20 cellular contexts compared by ENCODE assay signal in genomic region chr16:3523281-3523680, GRCh38. TPM values are rescaled to one million over a fixed set of nuclear protein-coding genes. Genes with fewer than 3 reads are reported as not detected.
DNase-seq lines count a peak whose midpoint lies in the region; ATAC-seq and TF ChIP-seq lines count a peak whose summit lies in the region.
"Had no signal": no experiment of that assay in that cellular context is flagged by ENCODE, and none has a peak within 500 bp of the region (broad histone marks: within the 10 kb centered on the region; RNA-seq: fewer than 3 reads in every experiment).

No MANE protein-coding gene starts in this region.

- peaks cover 58% of the 10 kb centered on the region for H3K36me3 Mint-ChIP-seq in activated naive CD4-positive, alpha-beta T cell treated with anti-CD3 and anti-CD28 coated beads, Interleukin-2, amount 10 ng/mL, durations not matched to agents 7 days and 5 days
- H3K36me3 Mint-ChIP-seq in activated naive CD4-positive, alpha-beta T cell treated with anti-CD3 and anti-CD28 coated beads for 36 hours (ENCODE audit: low read depth): peaks cover 23% of the 10 kb centered on the region
- peaks cover 30% of the 10 kb centered on the region for H3K36me3 Mint-ChIP-seq in WTC11
- H3K36me3 Mint-ChIP-seq in activated CD8-positive, alpha-beta T cell treated with anti-CD3 and anti-CD28 coated beads for 36 hours (ENCODE audit: low read depth): peaks cover 7% of the 10 kb centered on the region

- H3K4me1 Mint-ChIP-seq in activated naive CD4-positive, alpha-beta T cell treated with anti-CD3 and anti-CD28 coated beads, Interleukin-2, amount 10 ng/mL, durations not matched to agents 7 days and 5 days: peaks cover 24% of the 10 kb centered on the region
- H3K4me1 Mint-ChIP-seq in activated naive CD4-positive, alpha-beta T cell treated with anti-CD3 and anti-CD28 coated beads for 36 hours (ENCODE audit: low read depth): peaks cover 4% of the 10 kb centered on the region
- peaks cover 2% of the 10 kb centered on the region; the same call in 1 of the 2 replicates for H3K4me1 Mint-ChIP-seq in WTC11
- peaks cover 10% of the 10 kb centered on the region for H3K4me1 Mint-ChIP-seq in activated CD8-positive, alpha-beta T cell treated with anti-CD3 and anti-CD28 coated beads for 36 hours (ENCODE audit: low read depth)

- peaks cover 0 to 12% (median 0%) of the 10 kb centered on the region in 4 donors for H3K4me1 ChIP-seq in right lobe of liver
- H3K4me1 ChIP-seq: Caco-2, HAP-1 had no signal

- TF ChIP-seq POLR2A in right lobe of liver (IDR thresholded peaks at IDR 0.05): no peak

- H3K27ac ChIP-seq in right lobe of liver: peak overlapping the region in 1 of 3 donors; percentile 2
- H3K27ac ChIP-seq: 22Rv1, BLaER1, C4-2B had no signal

- no peak for TF ChIP-seq CTCF in WTC11 (IDR thresholded peaks at IDR 0.05)
- no peak for TF ChIP-seq CTCF in right lobe of liver (IDR thresholded peaks at IDR 0.05)
- no peak for TF ChIP-seq CTCF in activated CD8-positive, alpha-beta T cell treated with anti-CD3 and anti-CD28 coated beads for 36 hours (IDR thresholded peaks at IDR 0.05)

- 24% methylated on average over 3 of the region's 3 CpGs for WGBS in right lobe of liver (ENCODE audit: insufficient coverage, low coverage, low lambda C conversion rate, missing lambda C conversion rate)

- no peak overlapping the region for H3K4me3 Mint-ChIP-seq in activated naive CD4-positive, alpha-beta T cell treated with anti-CD3 and anti-CD28 coated beads, Interleukin-2, amount 10 ng/mL, durations not matched to agents 7 days and 5 days
- H3K4me3 Mint-ChIP-seq in activated naive CD4-positive, alpha-beta T cell treated with anti-CD3 and anti-CD28 coated beads for 36 hours: no peak overlapping the region
- H3K4me3 Mint-ChIP-seq in WTC11: no peak overlapping the region
- H3K4me3 Mint-ChIP-seq in activated CD8-positive, alpha-beta T cell treated with anti-CD3 and anti-CD28 coated beads for 36 hours: no peak overlapping the region
- H3K4me3 Mint-ChIP-seq: B cell; CD4-positive, CD25-positive, alpha-beta regulatory T cell; CD8-positive, alpha-beta T cell; HFFc6 had no signal

- peaks cover 0 to 19% (median 3%) of the 10 kb centered on the region in 4 donors for H3K36me3 ChIP-seq in right lobe of liver
- H3K36me3 ChIP-seq: HAP-1 had no signal

- no peak overlapping the region for H3K4me3 ChIP-seq in right lobe of liver
- H3K4me3 ChIP-seq: BLaER1, HAP-1 had no signal

- no peaks in the 10 kb centered on the region for H3K27me3 Mint-ChIP-seq in activated naive CD4-positive, alpha-beta T cell treated with anti-CD3 and anti-CD28 coated beads, Interleukin-2, amount 10 ng/mL, durations not matched to agents 7 days and 5 days
- no peaks in the 10 kb centered on the region for H3K27me3 Mint-ChIP-seq in activated naive CD4-positive, alpha-beta T cell treated with anti-CD3 and anti-CD28 coated beads for 36 hours (ENCODE audit: low read depth)
- no peaks in the 10 kb centered on the region for H3K27me3 Mint-ChIP-seq in WTC11 (ENCODE audit: low read depth)
- no peaks in the 10 kb centered on the region for H3K27me3 Mint-ChIP-seq in activated CD8-positive, alpha-beta T cell treated with anti-CD3 and anti-CD28 coated beads for 36 hours
- H3K27me3 Mint-ChIP-seq: B cell; CD4-positive, CD25-positive, alpha-beta regulatory T cell had no signal

- H3K9me3 Mint-ChIP-seq in activated naive CD4-positive, alpha-beta T cell treated with anti-CD3 and anti-CD28 coated beads, Interleukin-2, amount 10 ng/mL, durations not matched to agents 7 days and 5 days: no peaks in the 10 kb centered on the region
- H3K9me3 Mint-ChIP-seq in activated naive CD4-positive, alpha-beta T cell treated with anti-CD3 and anti-CD28 coated beads for 36 hours: no peaks in the 10 kb centered on the region
- H3K9me3 Mint-ChIP-seq in WTC11: peaks cover 10% of the 10 kb centered on the region
- H3K9me3 Mint-ChIP-seq in activated CD8-positive, alpha-beta T cell treated with anti-CD3 and anti-CD28 coated beads for 36 hours: no peaks in the 10 kb centered on the region
- H3K9me3 Mint-ChIP-seq: CD4-positive, CD25-positive, alpha-beta regulatory T cell; CD8-positive, alpha-beta T cell; HFFc6 had no signal

- no peaks in the 10 kb centered on the region for H3K27me3 ChIP-seq in right lobe of liver
- H3K27me3 ChIP-seq: BLaER1 had no signal

- peak overlapping the region; percentile 14 for H3K27ac Mint-ChIP-seq in activated naive CD4-positive, alpha-beta T cell treated with anti-CD3 and anti-CD28 coated beads, Interleukin-2, amount 10 ng/mL, durations not matched to agents 7 days and 5 days
- H3K27ac Mint-ChIP-seq in activated naive CD4-positive, alpha-beta T cell treated with anti-CD3 and anti-CD28 coated beads for 36 hours: no peak overlapping the region
- H3K27ac Mint-ChIP-seq in WTC11: no peak overlapping the region
- H3K27ac Mint-ChIP-seq in activated CD8-positive, alpha-beta T cell treated with anti-CD3 and anti-CD28 coated beads for 36 hours: no peak overlapping the region
- H3K27ac Mint-ChIP-seq: B cell; CD8-positive, alpha-beta T cell; HFFc6 had no signal

- intact Hi-C loops in activated naive CD4-positive, alpha-beta T cell treated with anti-CD3 and anti-CD28 coated beads for 36 hours (cut with micrococcal nuclease): no loop called here
- intact Hi-C loops in right lobe of liver (cut with DNase I): no loop called here
- intact Hi-C loops in activated CD8-positive, alpha-beta T cell treated with anti-CD3 and anti-CD28 coated beads for 36 hours (cut with micrococcal nuclease): loop anchor here (10.0 kb wide), 1 partner anchor 122 kb away; no protein-coding TSS in a partner anchor

- POLR2A ChIA-PET in WTC11 (lab: Charles Lee): no interaction called here
- POLR2A ChIA-PET in activated CD8-positive, alpha-beta T cell treated with anti-CD3 and anti-CD28 coated beads for 36 hours (lab: Charles Lee): no interaction called here

- no peak for DNase-seq in activated naive CD4-positive, alpha-beta T cell treated with anti-CD3 and anti-CD28 coated beads, Interleukin-2, amount 10 ng/mL, durations not matched to agents 7 days and 5 days
- DNase-seq in activated naive CD4-positive, alpha-beta T cell treated with anti-CD3 and anti-CD28 coated beads for 36 hours: no peak
- DNase-seq in WTC11 (ENCODE audit: low spot score): no peak
- DNase-seq in left lobe of liver (ENCODE audit: low spot score): no peak
- DNase-seq in right lobe of liver: no peak
- no peak for DNase-seq in middle frontal gyrus (ENCODE audit: extremely low spot score, low spot score)
- no peak for DNase-seq in activated CD8-positive, alpha-beta T cell treated with anti-CD3 and anti-CD28 coated beads for 36 hours
- DNase-seq in NCI-H2171 (lab: John Stamatoyannopoulos, UW): no peak
- DNase-seq: Caco-2; CD4-positive, CD25-positive, alpha-beta regulatory T cell; CD8-positive, alpha-beta T cell; DMS153; DND-41; GOT3; HFFc6 had no signal

- ATAC-seq in WTC11: no peak
- ATAC-seq in left lobe of liver: peak; percentile 87
- ATAC-seq in right lobe of liver: peak; percentile 70 to 85 (median 74)
- ATAC-seq in activated CD8-positive, alpha-beta T cell treated with anti-CD3 and anti-CD28 coated beads for 36 hours: no peak
- ATAC-seq: CD8-positive, alpha-beta T cell had no signal

- CTCF ChIA-PET in activated naive CD4-positive, alpha-beta T cell treated with anti-CD3 and anti-CD28 coated beads, Interleukin-2, amount 10 ng/mL, durations not matched to agents 7 days and 5 days (lab: Charles Lee): interaction anchor here (1.0 kb wide), 1 partner anchor 9 kb away, joined by 3 read pairs; no protein-coding TSS in a partner anchor
- CTCF ChIA-PET in activated naive CD4-positive, alpha-beta T cell treated with anti-CD3 and anti-CD28 coated beads for 36 hours (lab: Charles Lee): no interaction called here
- CTCF ChIA-PET in WTC11 (lab: Charles Lee): no interaction called here
- CTCF ChIA-PET in activated CD8-positive, alpha-beta T cell treated with anti-CD3 and anti-CD28 coated beads for 36 hours (lab: Charles Lee): interaction anchor here (0.6 to 1.4 kb wide), 2 partner anchors 8 to 15 kb away, joined by 3 read pairs; no protein-coding TSS in a partner anchor

- no peaks in the 10 kb centered on the region for H3K9me3 ChIP-seq in right lobe of liver
- H3K9me3 ChIP-seq: BLaER1, Caco-2, HAP-1 had no signal

TF ChIP-seq in WTC11, 78 proteins besides CTCF, POLR2A, EP300 and RAD21 (continues in another document):
- TF ChIP-seq KAT7 (CRISPR knock-in tag; IDR thresholded peaks at IDR 0.05; ENCODE audit: borderline replicate concordance) (no peak), ZNF512 (CRISPR knock-in tag; IDR thresholded peaks at IDR 0.05; ENCODE audit: borderline replicate concordance) (no peak), NFATC4 (CRISPR knock-in tag; IDR thresholded peaks at IDR 0.05) (no peak), IRF2 (CRISPR knock-in tag; IDR thresholded peaks at IDR 0.05; ENCODE audit: borderline replicate concordance, low read depth) (no peak)

RNA-seq across cellular contexts. Expression of gene CLUAP1, which starts 22.5 kb away (rescaled TPM):
- total RNA-seq in activated naive CD4-positive, alpha-beta T cell treated with anti-CD3 and anti-CD28 coated beads for 36 hours: 10 to 100 TPM; 12.1 to 13.9 TPM
- total RNA-seq in WTC11 (2021) (11.1 to 13.7 TPM (median 12.6 TPM) in 3 replicates), left lobe of liver (6.8 TPM), right lobe of liver (1 to 10 TPM; 3.8 to 9.8 (median 6.6) TPM)
- total RNA-seq in activated CD8-positive, alpha-beta T cell treated with anti-CD3 and anti-CD28 coated beads for 36 hours: 10 to 100 TPM; 10.5 to 11.8 TPM

RNA-seq across cellular contexts. Expression of gene C16orf90, which starts 28.0 kb away (rescaled TPM):
- not detected for total RNA-seq in activated naive CD4-positive, alpha-beta T cell treated with anti-CD3 and anti-CD28 coated beads for 36 hours
- total RNA-seq in WTC11 (2021) (not detected in 3 replicates), left lobe of liver (not detected), right lobe of liver (not detected)
- not detected for total RNA-seq in activated CD8-positive, alpha-beta T cell treated with anti-CD3 and anti-CD28 coated beads for 36 hours
- total RNA-seq: B cell; Caco-2; CD4-positive, CD25-positive, alpha-beta regulatory T cell; CD8-positive, alpha-beta T cell; HFFc6 had no signal

RNA-seq across cellular contexts. Expression of gene NLRC3, which starts 53.9 kb away (rescaled TPM):
- total RNA-seq in activated naive CD4-positive, alpha-beta T cell treated with anti-CD3 and anti-CD28 coated beads for 36 hours: 10 to 100 TPM; 14.4 TPM
- total RNA-seq in WTC11 (2021): 0.23 to 0.66 TPM (median 0.26 TPM) in 3 replicates
- 0.81 TPM for total RNA-seq in left lobe of liver
- 1 to 10 TPM in 1 of 6 experiments, under 1 TPM in 5; 0.53 to 1.2 (median 0.64) TPM for total RNA-seq in right lobe of liver
- 10 to 100 TPM; 17.9 to 19.8 TPM for total RNA-seq in activated CD8-positive, alpha-beta T cell treated with anti-CD3 and anti-CD28 coated beads for 36 hours
- total RNA-seq: Caco-2, HFFc6 had no signal

Comparison
In these comparisons a context has a peak if more than half of its experiments do, and no peak if none do; other contexts are left out.
1. CTCF ChIA-PET loops: an anchor here in activated naive CD4-positive, alpha-beta T cell treated with anti-CD3 and anti-CD28 coated beads, Interleukin-2, amount 10 ng/mL, durations not matched to agents 7 days and 5 days (1.0 kb wide) and activated CD8-positive, alpha-beta T cell treated with anti-CD3 and anti-CD28 coated beads for 36 hours (0.6 to 1.4 kb wide); none called in activated naive CD4-positive, alpha-beta T cell treated with anti-CD3 and anti-CD28 coated beads for 36 hours and WTC11.
2. ATAC-seq: peak in left lobe of liver (single experiment) and right lobe of liver (4 of 4); none in WTC11 (single experiment) and activated CD8-positive, alpha-beta T cell treated with anti-CD3 and anti-CD28 coated beads for 36 hours (single experiment).